1 cellular context compared by ENCODE assay signal in the genomic region with DNA sequence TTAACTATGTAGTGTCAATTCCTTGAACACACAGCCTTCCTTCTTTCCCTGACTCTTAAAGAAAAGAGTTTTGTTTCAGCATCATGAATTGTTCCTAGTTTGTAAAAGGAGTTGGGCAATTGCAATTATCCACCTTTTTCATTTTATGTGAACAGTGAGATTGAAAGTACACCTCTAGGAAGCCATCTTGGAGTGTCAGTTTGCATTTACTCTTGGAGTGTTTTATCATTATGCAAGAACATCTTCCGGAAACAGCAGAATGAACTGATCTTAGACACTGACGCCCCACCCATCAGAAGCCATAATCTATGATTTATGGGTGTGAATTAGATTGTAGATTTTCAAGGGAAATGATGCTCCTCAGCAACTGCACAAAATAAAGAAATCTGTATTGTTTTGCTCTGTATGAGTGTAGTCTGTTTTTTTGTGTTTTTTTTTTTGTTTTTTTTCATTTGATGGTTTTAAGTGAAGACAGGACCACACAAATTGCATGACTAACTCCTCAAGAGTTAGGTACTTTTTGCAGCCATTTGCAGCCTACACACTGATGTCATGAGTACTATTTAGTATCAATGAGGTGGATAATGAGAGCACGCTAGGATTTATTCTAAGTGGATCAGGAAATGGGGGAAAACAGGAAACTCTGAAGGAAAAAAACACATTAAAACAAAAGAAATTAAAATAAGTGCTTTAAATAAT.
TF ChIP-seq lines count a peak whose summit lies in the region.

No MANE protein-coding gene starts in this region.

TF ChIP-seq in K562, 482 proteins besides CTCF, POLR2A, EP300 and RAD21 (continued from another document and continues in another):
- TF ChIP-seq PHF8 (IDR thresholded peaks at IDR 0.05; ENCODE audit: borderline replicate concordance, low read length): no peak
- no peak for TF ChIP-seq TRIM28 (IDR thresholded peaks at IDR 0.05)
- TF ChIP-seq, protein P1, sequence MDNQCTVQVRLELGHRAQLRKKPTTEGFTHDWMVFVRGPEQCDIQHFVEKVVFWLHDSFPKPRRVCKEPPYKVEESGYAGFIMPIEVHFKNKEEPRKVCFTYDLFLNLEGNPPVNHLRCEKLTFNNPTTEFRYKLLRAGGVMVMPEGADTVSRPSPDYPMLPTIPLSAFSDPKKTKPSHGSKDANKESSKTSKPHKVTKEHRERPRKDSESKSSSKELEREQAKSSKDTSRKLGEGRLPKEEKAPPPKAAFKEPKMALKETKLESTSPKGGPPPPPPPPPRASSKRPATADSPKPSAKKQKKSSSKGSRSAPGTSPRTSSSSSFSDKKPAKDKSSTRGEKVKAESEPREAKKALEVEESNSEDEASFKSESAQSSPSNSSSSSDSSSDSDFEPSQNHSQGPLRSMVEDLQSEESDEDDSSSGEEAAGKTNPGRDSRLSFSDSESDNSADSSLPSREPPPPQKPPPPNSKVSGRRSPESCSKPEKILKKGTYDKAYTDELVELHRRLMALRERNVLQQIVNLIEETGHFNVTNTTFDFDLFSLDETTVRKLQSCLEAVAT (IDR thresholded peaks at IDR 0.05): no peak
- peak; percentile 36; the same call in 1 of the 2 replicates for TF ChIP-seq ZNF239 (CRISPR knock-in tag; IDR thresholded peaks at IDR 0.05)
- TF ChIP-seq E2F3 (CRISPR knock-in tag; IDR thresholded peaks at IDR 0.05): no peak
- no peak for TF ChIP-seq ZNF780A (CRISPR knock-in tag; IDR thresholded peaks at IDR 0.05)
- TF ChIP-seq TAF7 (tag; IDR thresholded peaks at IDR 0.05): 0 out of 2 replicates have a peak, but pooled peaks have one; percentile 24
- 0 out of 2 replicates have a peak, but pooled peaks have one; percentile 40 for TF ChIP-seq ZNF584 (CRISPR knock-in tag; IDR thresholded peaks at IDR 0.05; ENCODE audit: low read depth)
- TF ChIP-seq HDAC2 (IDR thresholded peaks at IDR 0.05): no peak
- TF ChIP-seq MBD2 (IDR thresholded peaks at IDR 0.05; ENCODE audit: borderline replicate concordance, low read depth): no peak
- 0 out of 2 replicates have a peak, but pooled peaks have one; percentile 24 for TF ChIP-seq DIDO1 (tag; IDR thresholded peaks at IDR 0.05; ENCODE audit: low read depth)
- no peak for TF ChIP-seq HOXB6 (CRISPR knock-in tag; IDR thresholded peaks at IDR 0.05; ENCODE audit: borderline replicate concordance)
- TF ChIP-seq ZEB2 (IDR thresholded peaks at IDR 0.05): no peak
- TF ChIP-seq FOS (IDR thresholded peaks at IDR 0.05; ENCODE audit: extremely low read depth, insufficient read length): no peak
- no peak for TF ChIP-seq ZNF830 (CRISPR knock-in tag; IDR thresholded peaks at IDR 0.05)
- no peak for TF ChIP-seq ZNF174 (CRISPR knock-in tag; IDR thresholded peaks at IDR 0.05)
- peak; percentile 68 for TF ChIP-seq GABPA (tag; conservative IDR thresholded peaks at IDR 0.05; ENCODE audit: low read depth)
- TF ChIP-seq, protein P2, sequence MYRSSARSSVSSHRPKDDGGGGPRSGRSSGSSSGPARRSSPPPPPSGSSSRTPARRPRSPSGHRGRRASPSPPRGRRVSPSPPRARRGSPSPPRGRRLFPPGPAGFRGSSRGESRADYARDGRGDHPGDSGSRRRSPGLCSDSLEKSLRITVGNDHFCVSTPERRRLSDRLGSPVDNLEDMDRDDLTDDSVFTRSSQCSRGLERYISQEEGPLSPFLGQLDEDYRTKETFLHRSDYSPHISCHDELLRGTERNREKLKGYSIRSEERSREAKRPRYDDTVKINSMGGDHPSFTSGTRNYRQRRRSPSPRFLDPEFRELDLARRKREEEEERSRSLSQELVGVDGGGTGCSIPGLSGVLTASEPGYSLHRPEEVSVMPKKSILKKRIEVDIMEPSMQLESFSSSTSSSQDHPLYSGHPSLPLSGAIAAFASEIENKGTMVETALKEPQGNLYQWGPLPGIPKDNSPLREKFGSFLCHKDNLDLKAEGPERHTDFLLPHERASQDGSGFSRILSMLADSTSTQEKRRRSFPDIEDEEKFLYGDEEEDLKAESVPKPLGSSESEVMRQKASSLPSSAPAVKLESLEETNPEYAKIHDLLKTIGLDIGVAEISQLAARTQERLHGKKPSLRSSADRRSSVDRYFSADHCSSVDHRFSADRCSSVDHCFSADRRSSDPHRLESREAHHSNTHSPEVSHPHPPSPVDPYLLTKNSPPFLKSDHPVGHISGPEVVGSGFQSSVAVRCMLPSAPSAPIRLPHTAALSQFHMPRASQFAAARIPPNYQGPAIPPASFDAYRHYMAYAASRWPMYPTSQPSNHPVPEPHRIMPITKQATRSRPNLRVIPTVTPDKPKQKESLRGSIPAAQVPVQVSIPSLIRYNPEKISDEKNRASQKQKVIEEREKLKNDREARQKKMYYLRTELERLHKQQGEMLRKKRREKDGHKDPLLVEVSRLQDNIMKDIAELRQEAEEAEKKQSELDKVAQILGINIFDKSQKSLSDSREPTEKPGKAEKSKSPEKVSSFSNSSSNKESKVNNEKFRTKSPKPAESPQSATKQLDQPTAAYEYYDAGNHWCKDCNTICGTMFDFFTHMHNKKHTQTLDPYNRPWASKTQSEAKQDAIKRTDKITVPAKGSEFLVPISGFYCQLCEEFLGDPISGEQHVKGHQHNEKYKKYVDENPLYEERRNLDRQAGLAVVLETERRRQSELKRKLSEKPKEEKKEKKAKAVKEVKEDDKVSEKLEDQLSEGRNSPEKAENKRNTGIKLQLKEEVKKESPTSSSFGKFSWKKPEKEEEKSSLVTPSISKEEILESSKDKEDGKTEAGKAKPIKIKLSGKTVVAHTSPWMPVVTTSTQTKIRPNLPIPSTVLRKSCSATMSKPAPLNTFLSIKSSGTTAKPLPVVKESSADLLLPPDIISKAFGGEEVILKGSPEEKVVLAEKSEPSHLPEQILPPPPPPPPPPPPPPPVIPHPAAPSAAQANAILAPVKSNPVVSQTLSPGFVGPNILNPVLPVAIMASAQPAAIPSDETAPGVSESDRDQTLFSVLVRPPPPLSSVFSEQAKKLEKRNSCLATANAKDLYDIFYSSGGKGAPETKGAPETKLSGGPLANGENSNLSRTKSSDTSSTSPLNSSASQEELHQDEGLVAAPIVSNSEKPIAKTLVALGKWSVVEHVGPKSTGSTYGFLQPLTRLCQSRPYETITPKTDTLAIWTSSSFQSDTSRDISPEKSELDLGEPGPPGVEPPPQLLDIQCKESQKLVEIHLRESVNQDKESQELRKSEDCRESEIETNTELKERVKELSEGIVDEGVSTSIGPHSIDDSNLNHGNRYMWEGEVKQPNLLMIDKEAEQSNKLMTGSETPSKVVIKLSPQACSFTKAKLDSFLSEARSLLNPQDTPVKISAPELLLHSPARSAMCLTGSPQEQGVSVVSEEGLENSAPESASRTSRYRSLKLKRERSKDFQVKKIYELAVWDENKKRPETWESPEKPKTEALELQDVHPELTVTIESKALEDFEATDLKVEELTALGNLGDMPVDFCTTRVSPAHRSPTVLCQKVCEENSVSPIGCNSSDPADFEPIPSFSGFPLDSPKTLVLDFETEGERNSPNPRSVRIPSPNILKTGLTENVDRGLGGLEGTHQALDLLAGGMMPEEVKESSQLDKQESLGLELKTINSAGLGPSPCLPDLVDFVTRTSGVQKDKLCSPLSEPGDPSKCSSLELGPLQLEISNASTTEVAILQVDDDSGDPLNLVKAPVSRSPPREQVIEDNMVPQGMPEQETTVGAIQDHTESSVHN (IDR thresholded peaks at IDR 0.05; ENCODE audit: borderline replicate concordance in 1 of 2, low read depth in 1 of 2): no peak
- TF ChIP-seq XRCC5 (IDR thresholded peaks at IDR 0.05; ENCODE audit: low read depth, low read length): no peak
- TF ChIP-seq, protein P3, sequence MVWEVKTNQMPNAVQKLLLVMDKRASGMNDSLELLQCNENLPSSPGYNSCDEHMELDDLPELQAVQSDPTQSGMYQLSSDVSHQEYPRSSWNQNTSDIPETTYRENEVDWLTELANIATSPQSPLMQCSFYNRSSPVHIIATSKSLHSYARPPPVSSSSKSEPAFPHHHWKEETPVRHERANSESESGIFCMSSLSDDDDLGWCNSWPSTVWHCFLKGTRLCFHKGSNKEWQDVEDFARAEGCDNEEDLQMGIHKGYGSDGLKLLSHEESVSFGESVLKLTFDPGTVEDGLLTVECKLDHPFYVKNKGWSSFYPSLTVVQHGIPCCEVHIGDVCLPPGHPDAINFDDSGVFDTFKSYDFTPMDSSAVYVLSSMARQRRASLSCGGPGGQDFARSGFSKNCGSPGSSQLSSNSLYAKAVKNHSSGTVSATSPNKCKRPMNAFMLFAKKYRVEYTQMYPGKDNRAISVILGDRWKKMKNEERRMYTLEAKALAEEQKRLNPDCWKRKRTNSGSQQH (CRISPR knock-in tag; IDR thresholded peaks at IDR 0.05): no peak
- TF ChIP-seq L3MBTL2 (IDR thresholded peaks at IDR 0.05): no peak
- 0 out of 2 replicates have a peak, but pooled peaks have one; percentile 28 for TF ChIP-seq ELF1 (tag; IDR thresholded peaks at IDR 0.05)
- TF ChIP-seq, protein P4, sequence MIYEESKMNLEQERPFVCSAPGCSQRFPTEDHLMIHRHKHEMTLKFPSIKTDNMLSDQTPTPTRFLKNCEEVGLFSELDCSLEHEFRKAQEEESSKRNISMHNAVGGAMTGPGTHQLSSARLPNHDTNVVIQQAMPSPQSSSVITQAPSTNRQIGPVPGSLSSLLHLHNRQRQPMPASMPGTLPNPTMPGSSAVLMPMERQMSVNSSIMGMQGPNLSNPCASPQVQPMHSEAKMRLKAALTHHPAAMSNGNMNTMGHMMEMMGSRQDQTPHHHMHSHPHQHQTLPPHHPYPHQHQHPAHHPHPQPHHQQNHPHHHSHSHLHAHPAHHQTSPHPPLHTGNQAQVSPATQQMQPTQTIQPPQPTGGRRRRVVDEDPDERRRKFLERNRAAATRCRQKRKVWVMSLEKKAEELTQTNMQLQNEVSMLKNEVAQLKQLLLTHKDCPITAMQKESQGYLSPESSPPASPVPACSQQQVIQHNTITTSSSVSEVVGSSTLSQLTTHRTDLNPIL (CRISPR knock-in tag; IDR thresholded peaks at IDR 0.05): no peak
- TF ChIP-seq, protein P5, sequence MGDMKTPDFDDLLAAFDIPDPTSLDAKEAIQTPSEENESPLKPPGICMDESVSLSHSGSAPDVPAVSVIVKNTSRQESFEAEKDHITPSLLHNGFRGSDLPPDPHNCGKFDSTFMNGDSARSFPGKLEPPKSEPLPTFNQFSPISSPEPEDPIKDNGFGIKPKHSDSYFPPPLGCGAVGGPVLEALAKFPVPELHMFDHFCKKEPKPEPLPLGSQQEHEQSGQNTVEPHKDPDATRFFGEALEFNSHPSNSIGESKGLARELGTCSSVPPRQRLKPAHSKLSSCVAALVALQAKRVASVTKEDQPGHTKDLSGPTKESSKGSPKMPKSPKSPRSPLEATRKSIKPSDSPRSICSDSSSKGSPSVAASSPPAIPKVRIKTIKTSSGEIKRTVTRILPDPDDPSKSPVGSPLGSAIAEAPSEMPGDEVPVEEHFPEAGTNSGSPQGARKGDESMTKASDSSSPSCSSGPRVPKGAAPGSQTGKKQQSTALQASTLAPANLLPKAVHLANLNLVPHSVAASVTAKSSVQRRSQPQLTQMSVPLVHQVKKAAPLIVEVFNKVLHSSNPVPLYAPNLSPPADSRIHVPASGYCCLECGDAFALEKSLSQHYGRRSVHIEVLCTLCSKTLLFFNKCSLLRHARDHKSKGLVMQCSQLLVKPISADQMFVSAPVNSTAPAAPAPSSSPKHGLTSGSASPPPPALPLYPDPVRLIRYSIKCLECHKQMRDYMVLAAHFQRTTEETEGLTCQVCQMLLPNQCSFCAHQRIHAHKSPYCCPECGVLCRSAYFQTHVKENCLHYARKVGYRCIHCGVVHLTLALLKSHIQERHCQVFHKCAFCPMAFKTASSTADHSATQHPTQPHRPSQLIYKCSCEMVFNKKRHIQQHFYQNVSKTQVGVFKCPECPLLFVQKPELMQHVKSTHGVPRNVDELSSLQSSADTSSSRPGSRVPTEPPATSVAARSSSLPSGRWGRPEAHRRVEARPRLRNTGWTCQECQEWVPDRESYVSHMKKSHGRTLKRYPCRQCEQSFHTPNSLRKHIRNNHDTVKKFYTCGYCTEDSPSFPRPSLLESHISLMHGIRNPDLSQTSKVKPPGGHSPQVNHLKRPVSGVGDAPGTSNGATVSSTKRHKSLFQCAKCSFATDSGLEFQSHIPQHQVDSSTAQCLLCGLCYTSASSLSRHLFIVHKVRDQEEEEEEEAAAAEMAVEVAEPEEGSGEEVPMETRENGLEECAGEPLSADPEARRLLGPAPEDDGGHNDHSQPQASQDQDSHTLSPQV (IDR thresholded peaks at IDR 0.05): peak; percentile 87
- no peak for TF ChIP-seq SREBF2 (CRISPR knock-in tag; IDR thresholded peaks at IDR 0.05)
- no peak for TF ChIP-seq ZNF140 (CRISPR knock-in tag; IDR thresholded peaks at IDR 0.05)
- TF ChIP-seq NR1H2 (CRISPR knock-in tag; IDR thresholded peaks at IDR 0.05): no peak
- TF ChIP-seq, protein P6, sequence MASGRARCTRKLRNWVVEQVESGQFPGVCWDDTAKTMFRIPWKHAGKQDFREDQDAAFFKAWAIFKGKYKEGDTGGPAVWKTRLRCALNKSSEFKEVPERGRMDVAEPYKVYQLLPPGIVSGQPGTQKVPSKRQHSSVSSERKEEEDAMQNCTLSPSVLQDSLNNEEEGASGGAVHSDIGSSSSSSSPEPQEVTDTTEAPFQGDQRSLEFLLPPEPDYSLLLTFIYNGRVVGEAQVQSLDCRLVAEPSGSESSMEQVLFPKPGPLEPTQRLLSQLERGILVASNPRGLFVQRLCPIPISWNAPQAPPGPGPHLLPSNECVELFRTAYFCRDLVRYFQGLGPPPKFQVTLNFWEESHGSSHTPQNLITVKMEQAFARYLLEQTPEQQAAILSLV (tag; IDR thresholded peaks at IDR 0.05): no peak
- TF ChIP-seq NEUROD1 (IDR thresholded peaks at IDR 0.05; ENCODE audit: borderline replicate concordance, low read depth, low read length, partially characterized antibody): no peak
- TF ChIP-seq SIRT6 (IDR thresholded peaks at IDR 0.05; ENCODE audit: low read depth, low read length): no peak
- TF ChIP-seq NR2C2 (CRISPR knock-in tag; IDR thresholded peaks at IDR 0.05): no peak
- 0 out of 2 replicates have a peak, but pooled peaks have one; percentile 27 for TF ChIP-seq NR2C2 (tag; IDR thresholded peaks at IDR 0.05)
- no peak for TF ChIP-seq POLR2AphosphoS2 (IDR thresholded peaks at IDR 0.05; ENCODE audit: low read length)
- no peak for TF ChIP-seq CREB1 (IDR thresholded peaks at IDR 0.05)
- no peak for TF ChIP-seq CREB1 (CRISPR knock-in tag; IDR thresholded peaks at IDR 0.05)
- TF ChIP-seq MAFG (tag; conservative IDR thresholded peaks at IDR 0.05): no peak
- TF ChIP-seq ZNF707 (CRISPR knock-in tag; conservative IDR thresholded peaks at IDR 0.05): no peak
- TF ChIP-seq EHMT2 (IDR thresholded peaks at IDR 0.05): 0 out of 2 replicates have a peak, but pooled peaks have one; percentile 36
- no peak for TF ChIP-seq TSC22D4 (tag; IDR thresholded peaks at IDR 0.05)
- TF ChIP-seq CTBP1 (IDR thresholded peaks at IDR 0.05; ENCODE audit: borderline replicate concordance): no peak
- no peak for TF ChIP-seq RFX5 (IDR thresholded peaks at IDR 0.05; ENCODE audit: low read depth, low read length)
- TF ChIP-seq PHF21A (IDR thresholded peaks at IDR 0.05; ENCODE audit: borderline replicate concordance, low read depth): no peak
- no peak for TF ChIP-seq STAG1 (CRISPR knock-in tag; IDR thresholded peaks at IDR 0.05; ENCODE audit: borderline replicate concordance)
